ENCODE assay signal across 8 cellular contexts in genomic region chr5:1343931-1344901, GRCh38. TPM values are rescaled to one million over a fixed set of nuclear protein-coding genes. Genes with fewer than 3 reads are reported as not detected.
DNase-seq lines count a peak whose midpoint lies in the region; ATAC-seq and TF ChIP-seq lines count a peak whose summit lies in the region.

No MANE protein-coding gene starts in this region.

- peak; percentile 16 for DNase-seq in ACHN
- peak; percentile 20 for DNase-seq in UCSD-AML1 (lab: John Stamatoyannopoulos, UW; ENCODE audit: unreplicated experiment)
- peak; percentile 38 for DNase-seq in endothelial cell (ENCODE audit: low spot score)
- no peak for DNase-seq in neural crest cell (ENCODE audit: low read depth, low spot score)
- DNase-seq in ureter (ENCODE audit: low spot score), result no peak

- in situ Hi-C loops in ACHN (cut with HindIII; ENCODE audit: low pct_ligation_motif_present, low pct_unique_long_range_greater_than_20kb, low sequenced_read_pairs), result no loop called here

- peak; percentile 29 for ATAC-seq in GM18909 (IDR thresholded peaks at IDR 0.05; ENCODE audit: poor library complexity, unreplicated experiment)
- peak; percentile 3 for ATAC-seq in HG03280 (IDR thresholded peaks at IDR 0.05; ENCODE audit: unreplicated experiment)
- no peak for ATAC-seq in HG02763 (IDR thresholded peaks at IDR 0.05; ENCODE audit: unreplicated experiment)

- H3K4me1 Mint-ChIP-seq in endothelial cell (ENCODE audit: unreplicated experiment), result peaks cover 19% of the 10 kb centered on the region
- peaks cover 15% of the 10 kb centered on the region for H3K4me1 Mint-ChIP-seq in neural crest cell

- H3K36me3 Mint-ChIP-seq in endothelial cell (ENCODE audit: low read depth, unreplicated experiment) (peaks cover 18% of the 10 kb centered on the region), neural crest cell (ENCODE audit: low read depth) (peaks cover 5% of the 10 kb centered on the region)

- TF ChIP-seq CTCF in endothelial cell (IDR thresholded peaks at IDR 0.05; ENCODE audit: unreplicated experiment) (no peak), neural crest cell (conservative IDR thresholded peaks at IDR 0.05) (no peak)

- H3K4me3 Mint-ChIP-seq in endothelial cell (ENCODE audit: unreplicated experiment) (peak overlapping the region; percentile 96), neural crest cell (peak overlapping the region; percentile 95)

- H3K27me3 Mint-ChIP-seq in endothelial cell (ENCODE audit: unreplicated experiment) (peaks cover 11% of the 10 kb centered on the region), neural crest cell (ENCODE audit: low read depth) (no peaks in the 10 kb centered on the region)

- peak overlapping the region; percentile 93 for H3K27ac Mint-ChIP-seq in endothelial cell (ENCODE audit: unreplicated experiment)
- no peak overlapping the region for H3K27ac Mint-ChIP-seq in neural crest cell (ENCODE audit: unreplicated experiment)

- H3K9me3 Mint-ChIP-seq in endothelial cell (ENCODE audit: unreplicated experiment) (no peaks in the 10 kb centered on the region), neural crest cell (no peaks in the 10 kb centered on the region)

RNA-seq across cellular contexts. Expression of gene CLPTM1L, which starts 0.7 kb away (rescaled TPM):
- 86.6 TPM for total RNA-seq in endothelial cell (ENCODE audit: unreplicated experiment)
- 95.1 and 103 TPM in 2 replicates for total RNA-seq in neural crest cell
- total RNA-seq in ureter, result 73.4 TPM

RNA-seq across cellular contexts. Expression of gene TERT, which starts 49.3 kb away (rescaled TPM):
- total RNA-seq in endothelial cell (ENCODE audit: unreplicated experiment) (0.28 TPM), neural crest cell (2.9 and 5.6 TPM in 2 replicates), ureter (not detected)

Comparison
In these comparisons a context has a peak if more than half of its experiments do, and no peak if none do; other contexts are left out.
1. DNase-seq: peak in ACHN (single experiment), UCSD-AML1 (single experiment) and endothelial cell (single experiment); none in neural crest cell (single experiment) and ureter (single experiment).